Comparison of ENCODE assay signal across 20 cellular contexts in the genomic region with DNA sequence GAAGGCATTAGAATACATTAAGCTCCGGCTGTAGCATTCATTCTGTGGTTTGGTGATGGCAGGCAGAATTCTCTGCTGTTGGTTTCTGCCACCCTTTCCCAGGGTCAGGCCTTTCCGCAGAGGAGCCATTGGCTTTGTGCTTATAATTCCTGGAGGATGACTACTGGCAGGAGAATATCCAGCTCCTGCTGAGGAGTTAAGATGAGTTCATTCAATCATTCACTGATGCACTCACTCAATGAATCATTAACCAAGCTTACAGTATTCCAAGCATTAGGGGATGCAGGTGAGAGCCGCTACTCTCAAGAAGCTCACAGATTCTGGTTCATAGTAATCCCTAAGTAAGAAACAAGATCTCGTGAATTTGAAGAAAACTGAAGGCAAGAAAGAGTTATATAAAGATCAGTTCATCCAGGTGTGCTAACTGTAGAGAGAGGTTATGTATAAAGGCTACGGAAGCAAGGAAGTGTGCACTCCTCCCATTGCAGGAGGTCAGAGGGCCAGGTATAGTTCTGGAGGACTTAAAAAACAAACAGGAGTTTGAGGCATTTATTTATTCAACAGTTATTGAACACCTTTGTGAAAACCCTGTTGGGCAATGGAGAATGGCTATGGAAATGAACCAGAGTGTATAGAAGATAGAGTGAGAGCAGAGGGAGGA.
DNase-seq lines count a peak whose midpoint lies in the region; ATAC-seq, FAIRE-seq and TF ChIP-seq lines count a peak whose summit lies in the region.
"Had no signal": no experiment of that assay in that cellular context is flagged by ENCODE, and none has a peak within 500 bp of the region (broad histone marks: within the 10 kb centered on the region; RNA-seq: fewer than 3 reads in every experiment).

No MANE protein-coding gene starts in this region.

- CTCF ChIA-PET in activated CD4-positive, alpha-beta T cell treated with anti-CD3 and anti-CD28 coated beads for 36 hours (lab: Charles Lee) = interaction anchor here (0.6 kb wide), 1 partner anchor 749 kb away, joined by 4 read pairs; no protein-coding TSS in a partner anchor
- CTCF ChIA-PET in MCF 10A (lab: Yijun Ruan, JAX) = interaction anchor here (0.6 to 0.7 kb wide), 2 partner anchors 11 to 1980 kb away, joined by 3 read pairs; no protein-coding TSS in a partner anchor

- H3K9me3 ChIP-seq in neural progenitor cell (ENCODE audit: low read depth) = no peaks in the 10 kb centered on the region
- H3K9me3 ChIP-seq: breast epithelium, psoas muscle, SJSA1 had no signal

- ATAC-seq in activated CD4-positive, alpha-beta T cell treated with anti-CD3 and anti-CD28 coated beads for 36 hours = no peak
- ATAC-seq: CD8-positive, alpha-beta T cell; psoas muscle had no signal

- DNase-seq in DMS53 (lab: John Stamatoyannopoulos, UW) (peak; percentile 87), RCC 7860 (ENCODE audit: low spot score) (peak; percentile 89), glomerular visceral epithelial cell (ENCODE audit: extremely low spot score) (peak; percentile 92), neural progenitor cell (ENCODE audit: low spot score) (no peak), AG08395 (ENCODE audit: low spot score) (no peak), MCF 10A (ENCODE audit: unreplicated experiment) (no peak)
- DNase-seq in activated CD4-positive, CD25-positive, alpha-beta regulatory T cell treated with anti-CD3 and anti-CD28 coated beads, Interleukin-2, amount 50 U/mL, for 72 hours = no peak
- no peak for DNase-seq in activated CD4-positive, alpha-beta T cell treated with anti-CD3 and anti-CD28 coated beads for 36 hours
- DNase-seq: activated B cell treated with CpG ODN at 0.5 μM for 24 hours; CD8-positive, alpha-beta T cell; cortex of kidney; hypothalamus; midbrain; NCI-H748 treated with DMSO at 0.1 percent for 48 hours; psoas muscle; T-helper 2 cell had no signal

- H3K27ac ChIP-seq in neural progenitor cell = no peak overlapping the region
- H3K27ac ChIP-seq: breast epithelium, psoas muscle, SJSA1 had no signal

- TF ChIP-seq CTCF in neural progenitor cell (IDR thresholded peaks at IDR 0.05) (no peak), MCF 10A (IDR thresholded peaks at IDR 0.05; ENCODE audit: unreplicated experiment) (no peak)

- H3K4me3 ChIP-seq in neural progenitor cell = no peak overlapping the region
- H3K4me3 ChIP-seq: breast epithelium, psoas muscle, SJSA1 had no signal

- H3K4me1 ChIP-seq in neural progenitor cell = no peaks in the 10 kb centered on the region
- H3K4me1 ChIP-seq: breast epithelium, psoas muscle, SJSA1 had no signal

- H3K27ac Mint-ChIP-seq in neural progenitor cell = no peak overlapping the region
- H3K27ac Mint-ChIP-seq in activated CD4-positive, alpha-beta T cell treated with anti-CD3 and anti-CD28 coated beads for 36 hours = no peak overlapping the region
- no peak overlapping the region for H3K27ac Mint-ChIP-seq in MCF 10A (ENCODE audit: low read depth, unreplicated experiment)
- H3K27ac Mint-ChIP-seq: activated B cell treated with CpG ODN at 0.5 μM for 24 hours; activated naive CD8-positive, alpha-beta T cell; CD8-positive, alpha-beta T cell had no signal

- H3K27me3 Mint-ChIP-seq in neural progenitor cell (ENCODE audit: insufficient read depth, low read depth) = no peaks in the 10 kb centered on the region
- peaks cover 7% of the 10 kb centered on the region for H3K27me3 Mint-ChIP-seq in activated CD4-positive, alpha-beta T cell treated with anti-CD3 and anti-CD28 coated beads for 36 hours
- H3K27me3 Mint-ChIP-seq in MCF 10A (ENCODE audit: insufficient read depth, unreplicated experiment) = no peaks in the 10 kb centered on the region

- no peaks in the 10 kb centered on the region for H3K79me2 ChIP-seq in neural progenitor cell (ENCODE audit: low read depth)

- H3K36me3 Mint-ChIP-seq in neural progenitor cell (no peaks in the 10 kb centered on the region), MCF 10A (ENCODE audit: insufficient read depth, unreplicated experiment) (no peaks in the 10 kb centered on the region)
- H3K36me3 Mint-ChIP-seq in activated CD4-positive, alpha-beta T cell treated with anti-CD3 and anti-CD28 coated beads for 36 hours (ENCODE audit: low read depth) = no peaks in the 10 kb centered on the region
- H3K36me3 Mint-ChIP-seq: activated naive CD8-positive, alpha-beta T cell; CD8-positive, alpha-beta T cell had no signal

- no peak overlapping the region for H3K4me2 ChIP-seq in neural progenitor cell

- H3K9ac ChIP-seq in neural progenitor cell = no peak overlapping the region

- FAIRE-seq in RCC 7860 (lab: Jason Lieb, UNC) = peak; percentile 97
- FAIRE-seq: endothelial cell of umbilical vein had no signal

- no peaks in the 10 kb centered on the region for H3K36me3 ChIP-seq in neural progenitor cell
- H3K36me3 ChIP-seq: breast epithelium, SJSA1 had no signal

- H3K9me3 Mint-ChIP-seq in neural progenitor cell (no peaks in the 10 kb centered on the region), MCF 10A (ENCODE audit: unreplicated experiment) (no peaks in the 10 kb centered on the region)
- H3K9me3 Mint-ChIP-seq in activated CD4-positive, alpha-beta T cell treated with anti-CD3 and anti-CD28 coated beads for 36 hours (ENCODE audit: low read depth) = no peaks in the 10 kb centered on the region
- H3K9me3 Mint-ChIP-seq: activated B cell treated with CpG ODN at 0.5 μM for 24 hours; CD8-positive, alpha-beta T cell had no signal

- H3K4me1 Mint-ChIP-seq in neural progenitor cell (no peaks in the 10 kb centered on the region), MCF 10A (ENCODE audit: insufficient read depth, unreplicated experiment) (no peaks in the 10 kb centered on the region)
- H3K4me1 Mint-ChIP-seq in activated CD4-positive, alpha-beta T cell treated with anti-CD3 and anti-CD28 coated beads for 36 hours = no peaks in the 10 kb centered on the region
- H3K4me1 Mint-ChIP-seq: activated B cell treated with CpG ODN at 0.5 μM for 24 hours had no signal

- no TSS peak for BruUV-seq in MCF 10A (replicated peaks; lab: Mats Ljungman, UMichigan)

- POLR2A ChIA-PET in activated CD4-positive, alpha-beta T cell treated with anti-CD3 and anti-CD28 coated beads for 36 hours (lab: Charles Lee) = no interaction called here
- POLR2A ChIA-PET in MCF 10A (lab: Yijun Ruan, JAX) = no interaction called here

- H3K4me3 Mint-ChIP-seq in neural progenitor cell (no peak overlapping the region), MCF 10A (ENCODE audit: unreplicated experiment) (no peak overlapping the region)
- H3K4me3 Mint-ChIP-seq in activated CD4-positive, alpha-beta T cell treated with anti-CD3 and anti-CD28 coated beads for 36 hours = no peak overlapping the region
- H3K4me3 Mint-ChIP-seq: activated B cell treated with CpG ODN at 0.5 μM for 24 hours; activated naive CD8-positive, alpha-beta T cell; CD8-positive, alpha-beta T cell had no signal

- no peaks in the 10 kb centered on the region for H4K20me1 ChIP-seq in neural progenitor cell (ENCODE audit: low read depth)

- H3F3A ChIP-seq in neural progenitor cell (ENCODE audit: low read depth) = no peaks in the 10 kb centered on the region

- H3K27me3 ChIP-seq in neural progenitor cell = no peaks in the 10 kb centered on the region
- H3K27me3 ChIP-seq: breast epithelium, SJSA1 had no signal

- peak overlapping the region; percentile 57 for H2AFZ ChIP-seq in neural progenitor cell (replicated peaks)

- intact Hi-C loops in activated CD4-positive, alpha-beta T cell treated with anti-CD3 and anti-CD28 coated beads for 36 hours (cut with DNase I, micrococcal nuclease) = no loop called here
- intact Hi-C loops in MCF 10A (cut with micrococcal nuclease) = no loop called here

Comparison
In these comparisons a context has a peak if more than half of its experiments do, and no peak if none do; other contexts are left out.
1. DNase-seq: peak in DMS53 (single experiment), RCC 7860 (single experiment) and glomerular visceral epithelial cell (single experiment); none in neural progenitor cell (single experiment), activated CD4-positive, CD25-positive, alpha-beta regulatory T cell treated with anti-CD3 and anti-CD28 coated beads, Interleukin-2, amount 50 U/mL, for 72 hours (single experiment), activated CD4-positive, alpha-beta T cell treated with anti-CD3 and anti-CD28 coated beads for 36 hours (single experiment), AG08395 (single experiment) and MCF 10A (single experiment).